Comparison of ENCODE assay signal across 7 cellular contexts in the genomic region with DNA sequence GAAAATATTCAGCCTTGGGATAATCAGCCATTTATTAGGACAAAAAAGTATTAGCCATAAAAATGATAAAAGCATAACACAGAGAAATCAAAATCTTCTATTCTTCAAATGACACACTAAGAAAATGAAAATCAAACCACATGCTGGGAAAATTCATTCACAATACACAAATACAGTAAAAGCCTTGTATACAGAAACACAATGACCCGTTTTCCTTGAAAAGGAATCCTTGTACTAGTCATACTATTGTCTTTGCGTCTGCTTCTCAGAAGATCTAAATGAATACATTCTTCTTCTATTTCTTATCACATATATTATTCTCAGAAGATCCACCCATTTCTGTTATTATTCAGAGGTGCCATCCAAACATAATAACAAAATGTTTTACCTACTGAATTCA.
"Had no signal": no experiment of that assay in that cellular context is flagged by ENCODE, and none has a peak within 500 bp of the region (broad histone marks: within the 10 kb centered on the region; RNA-seq: fewer than 3 reads in every experiment).

No MANE protein-coding gene starts in this region.

- H3K27ac ChIP-seq: GM23248, HL-60 had no signal

- DNase-seq: GM23248, GOT3, H7, HFFc6, KBM-7 had no signal

- H3K4me3 ChIP-seq: GM23248, HAP-1 had no signal

- H2AFZ ChIP-seq: GM23248 had no signal

- H3K36me3 ChIP-seq: HAP-1 had no signal

- H3K9me3 ChIP-seq: HAP-1 had no signal

- H3K9ac ChIP-seq: GM23248 had no signal
